ENCODE assay signal across 2 cellular contexts in the genomic region with DNA sequence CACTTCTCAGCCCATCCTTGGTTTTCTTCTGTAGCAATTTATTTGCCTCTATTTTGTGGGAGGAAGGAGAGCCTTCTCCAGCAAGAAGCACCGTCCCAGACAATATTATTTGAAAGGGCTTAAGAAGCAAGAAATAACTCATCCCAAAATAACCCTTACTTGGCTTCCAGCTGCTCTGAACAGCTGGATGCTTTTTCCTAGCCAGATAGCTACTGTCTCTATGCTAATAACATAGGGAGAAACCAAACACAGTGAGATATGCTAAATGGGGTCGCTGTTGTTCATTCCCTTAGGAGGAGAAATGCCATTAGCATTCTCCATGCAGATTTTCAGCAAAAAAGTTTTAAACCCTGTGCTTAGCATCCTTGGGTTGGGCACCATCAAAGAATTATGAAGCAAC.
TF ChIP-seq lines count a peak whose summit lies in the region.

No MANE protein-coding gene starts in this region.

TF ChIP-seq in GM23338, 12 proteins besides CTCF, POLR2A, EP300 and RAD21:
- TF ChIP-seq, protein P1, sequence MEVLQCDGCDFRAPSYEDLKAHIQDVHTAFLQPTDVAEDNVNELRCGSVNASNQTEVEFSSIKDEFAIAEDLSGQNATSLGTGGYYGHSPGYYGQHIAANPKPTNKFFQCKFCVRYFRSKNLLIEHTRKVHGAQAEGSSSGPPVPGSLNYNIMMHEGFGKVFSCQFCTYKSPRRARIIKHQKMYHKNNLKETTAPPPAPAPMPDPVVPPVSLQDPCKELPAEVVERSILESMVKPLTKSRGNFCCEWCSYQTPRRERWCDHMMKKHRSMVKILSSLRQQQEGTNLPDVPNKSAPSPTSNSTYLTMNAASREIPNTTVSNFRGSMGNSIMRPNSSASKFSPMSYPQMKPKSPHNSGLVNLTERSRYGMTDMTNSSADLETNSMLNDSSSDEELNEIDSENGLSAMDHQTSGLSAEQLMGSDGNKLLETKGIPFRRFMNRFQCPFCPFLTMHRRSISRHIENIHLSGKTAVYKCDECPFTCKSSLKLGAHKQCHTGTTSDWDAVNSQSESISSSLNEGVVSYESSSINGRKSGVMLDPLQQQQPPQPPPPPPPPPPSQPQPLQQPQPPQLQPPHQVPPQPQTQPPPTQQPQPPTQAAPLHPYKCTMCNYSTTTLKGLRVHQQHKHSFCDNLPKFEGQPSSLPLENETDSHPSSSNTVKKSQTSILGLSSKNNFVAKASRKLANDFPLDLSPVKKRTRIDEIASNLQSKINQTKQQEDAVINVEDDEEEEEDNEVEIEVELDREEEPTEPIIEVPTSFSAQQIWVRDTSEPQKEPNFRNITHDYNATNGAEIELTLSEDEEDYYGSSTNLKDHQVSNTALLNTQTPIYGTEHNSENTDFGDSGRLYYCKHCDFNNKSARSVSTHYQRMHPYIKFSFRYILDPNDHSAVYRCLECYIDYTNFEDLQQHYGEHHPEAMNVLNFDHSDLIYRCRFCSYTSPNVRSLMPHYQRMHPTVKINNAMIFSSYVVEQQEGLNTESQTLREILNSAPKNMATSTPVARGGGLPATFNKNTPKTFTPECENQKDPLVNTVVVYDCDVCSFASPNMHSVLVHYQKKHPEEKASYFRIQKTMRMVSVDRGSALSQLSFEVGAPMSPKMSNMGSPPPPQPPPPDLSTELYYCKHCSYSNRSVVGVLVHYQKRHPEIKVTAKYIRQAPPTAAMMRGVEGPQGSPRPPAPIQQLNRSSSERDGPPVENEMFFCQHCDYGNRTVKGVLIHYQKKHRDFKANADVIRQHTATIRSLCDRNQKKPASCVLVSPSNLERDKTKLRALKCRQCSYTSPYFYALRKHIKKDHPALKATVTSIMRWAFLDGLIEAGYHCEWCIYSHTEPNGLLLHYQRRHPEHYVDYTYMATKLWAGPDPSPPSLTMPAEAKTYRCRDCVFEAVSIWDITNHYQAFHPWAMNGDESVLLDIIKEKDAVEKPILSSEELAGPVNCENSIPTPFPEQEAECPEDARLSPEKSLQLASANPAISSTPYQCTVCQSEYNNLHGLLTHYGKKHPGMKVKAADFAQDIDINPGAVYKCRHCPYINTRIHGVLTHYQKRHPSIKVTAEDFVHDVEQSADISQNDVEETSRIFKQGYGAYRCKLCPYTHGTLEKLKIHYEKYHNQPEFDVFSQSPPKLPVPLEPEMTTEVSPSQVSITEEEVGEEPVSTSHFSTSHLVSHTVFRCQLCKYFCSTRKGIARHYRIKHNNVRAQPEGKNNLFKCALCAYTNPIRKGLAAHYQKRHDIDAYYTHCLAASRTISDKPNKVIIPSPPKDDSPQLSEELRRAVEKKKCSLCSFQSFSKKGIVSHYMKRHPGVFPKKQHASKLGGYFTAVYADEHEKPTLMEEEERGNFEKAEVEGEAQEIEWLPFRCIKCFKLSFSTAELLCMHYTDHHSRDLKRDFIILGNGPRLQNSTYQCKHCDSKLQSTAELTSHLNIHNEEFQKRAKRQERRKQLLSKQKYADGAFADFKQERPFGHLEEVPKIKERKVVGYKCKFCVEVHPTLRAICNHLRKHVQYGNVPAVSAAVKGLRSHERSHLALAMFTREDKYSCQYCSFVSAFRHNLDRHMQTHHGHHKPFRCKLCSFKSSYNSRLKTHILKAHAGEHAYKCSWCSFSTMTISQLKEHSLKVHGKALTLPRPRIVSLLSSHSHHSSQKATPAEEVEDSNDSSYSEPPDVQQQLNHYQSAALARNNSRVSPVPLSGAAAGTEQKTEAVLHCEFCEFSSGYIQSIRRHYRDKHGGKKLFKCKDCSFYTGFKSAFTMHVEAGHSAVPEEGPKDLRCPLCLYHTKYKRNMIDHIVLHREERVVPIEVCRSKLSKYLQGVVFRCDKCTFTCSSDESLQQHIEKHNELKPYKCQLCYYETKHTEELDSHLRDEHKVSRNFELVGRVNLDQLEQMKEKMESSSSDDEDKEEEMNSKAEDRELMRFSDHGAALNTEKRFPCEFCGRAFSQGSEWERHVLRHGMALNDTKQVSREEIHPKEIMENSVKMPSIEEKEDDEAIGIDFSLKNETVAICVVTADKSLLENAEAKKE (CRISPR knock-in tag; IDR thresholded peaks at IDR 0.05) = peak; percentile 61; the same call in 1 of the 2 replicates
- TF ChIP-seq POLR2AphosphoS5 (IDR thresholded peaks at IDR 0.05; ENCODE audit: low read depth) (no peak), EZH2 (IDR thresholded peaks at IDR 0.05; ENCODE audit: low read depth, unreplicated experiment) (no peak)

TF ChIP-seq in H1, 55 proteins besides CTCF, POLR2A, EP300 and RAD21:
- TF ChIP-seq CBX5 (IDR thresholded peaks at IDR 0.05; ENCODE audit: low read depth, low read length) = no peak
- no peak for TF ChIP-seq JUND (IDR thresholded peaks at IDR 0.05; ENCODE audit: low read length)
- TF ChIP-seq HDAC2 (IDR thresholded peaks at IDR 0.05; ENCODE audit: borderline replicate concordance in 1 of 2, low read depth in 2 of 2, low read length in 2 of 2) = peak in 1 of 2 experiments; percentile 66; a peak in 1 of 4 replicates
TF ChIP-seq in H1: peak in this region for 1.
